In the genomic region with DNA sequence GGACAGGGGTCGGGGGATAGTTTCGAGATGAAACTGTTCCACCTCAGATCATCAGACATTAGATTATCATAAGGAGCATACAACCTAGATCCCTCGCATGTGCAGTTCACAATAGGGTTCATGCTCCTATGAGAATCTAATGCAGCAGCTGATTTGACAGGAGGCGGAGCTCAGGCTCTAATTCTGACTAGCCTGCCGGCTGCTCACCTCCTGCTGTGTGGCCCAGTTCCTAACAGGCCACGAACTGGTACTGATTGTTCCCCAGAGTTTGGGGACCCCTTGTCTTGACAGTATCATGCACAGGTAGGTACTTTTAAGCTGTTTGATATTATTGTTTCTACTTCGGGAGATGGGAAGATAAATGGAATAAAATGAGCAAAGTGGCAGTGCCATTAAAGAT, we compare ENCODE assay signal across 1 cellular context.
TF ChIP-seq lines count a peak whose summit lies in the region.

No MANE protein-coding gene starts in this region.

TF ChIP-seq in WTC11, 78 proteins besides CTCF, POLR2A, EP300 and RAD21 (continued from another document):
- no peak for TF ChIP-seq GRHL2 (CRISPR knock-in tag; IDR thresholded peaks at IDR 0.05; ENCODE audit: insufficient replicate concordance, severe bottlenecking)
